In genomic region chr16:88736496-88736895, GRCh38 we compare ENCODE assay signal across 27 cellular contexts. TPM values are rescaled to one million over a fixed set of nuclear protein-coding genes. Genes with fewer than 3 reads are reported as not detected.
"Had no signal": no experiment of that assay in that cellular context is flagged by ENCODE, and none has a peak within 500 bp of the region (broad histone marks: within the 10 kb centered on the region; RNA-seq: fewer than 3 reads in every experiment).

No MANE protein-coding gene starts in this region.

- H3K36me3 Mint-ChIP-seq: type B pancreatic cell had no signal

- H3K27ac ChIP-seq: suprapubic skin, testis, thoracic aorta, thyroid gland, tibial artery, upper lobe of left lung, upper lobe of right lung, uterus, vagina had no signal

- H3K4me3 Mint-ChIP-seq: stimulated activated effector memory CD8-positive, alpha-beta T cell treated with anti-CD3 and anti-CD28 coated beads, Interleukin-12 subunit alpha, Interleukin-12 subunit beta, amount 100 ng/mL, for 72 hours; stimulated activated memory B cell treated with anti-CD40 and anti-IgM and Interleukin-4, amounts not matched to agents 10 μg/mL and 1 μg/mL and 100 μg/mL, for 72 hours; stimulated activated naive B cell treated with anti-CD40 and anti-IgM and Interleukin-4, amounts not matched to agents 10 μg/mL and 1 μg/mL and 100 μg/mL, for 72 hours; stimulated activated naive CD8-positive, alpha-beta T cell treated with anti-CD3 and anti-CD28 coated beads, Interleukin-15, amount 100 ng/mL, for 72 hours; stimulated activated naive CD8-positive, alpha-beta T cell treated with anti-CD3 and anti-CD28 coated beads, Interleukin-15, Interleukin-2, amounts not matched to agents 100 ng/mL and 50 ng/mL, for 24 hours; type B pancreatic cell had no signal

- H3K27me3 ChIP-seq: stomach, suprapubic skin, testis, thyroid gland, tibial artery, tibial nerve, transverse colon, upper lobe of left lung, upper lobe of right lung, uterus, vagina had no signal

- H3K4me3 ChIP-seq: stomach, suprapubic skin, testis, thoracic aorta, thyroid gland, tibial artery, tibial nerve, transverse colon, upper lobe of left lung, upper lobe of right lung, uterus, vagina had no signal

- DNase-seq: stimulated activated CD4-positive, alpha-beta T cell treated with anti-CD3 and anti-CD28 coated beads, Interleukin-2, amount 100 ng/mL, for 48 hours; stimulated activated CD4-positive, alpha-beta T cell treated with anti-CD3 and anti-CD28 coated beads, Interleukin-4, amount 100 ng/mL, for 1 hour; stimulated activated CD4-positive, alpha-beta T cell treated with anti-CD3 and anti-CD28 coated beads, Interleukin-4, amount 100 ng/mL, for 24 hours; stimulated activated CD4-positive, alpha-beta T cell treated with anti-CD3 and anti-CD28 coated beads, Interleukin-4, amount 100 ng/mL, for 4 hours; stimulated activated CD8-positive, alpha-beta memory T cell treated with anti-CD3 and anti-CD28 coated beads, Interleukin-4, amount 100 ng/mL, for 48 hours; stimulated activated naive B cell treated with anti-CD40 and anti-IgM and Interleukin-4, amounts not matched to agents 10 μg/mL and 1 μg/mL and 100 μg/mL, for 72 hours; stimulated activated naive CD8-positive, alpha-beta T cell treated with anti-CD3 and anti-CD28 coated beads, Interleukin-15, amount 100 ng/mL, for 72 hours; stimulated activated naive CD8-positive, alpha-beta T cell treated with anti-CD3 and anti-CD28 coated beads, Interleukin-15, Interleukin-2, amounts not matched to agents 100 U/mL and 50 U/mL, for 24 hours; stomach; testis; thyroid gland; tibial artery; transverse colon; trophoblast cell; upper lobe of right lung had no signal

- H3K36me3 ChIP-seq: uterus had no signal

- FAIRE-seq: urothelium cell line had no signal

- H3K27me3 Mint-ChIP-seq: stimulated activated memory B cell treated with anti-CD40 and anti-IgM and Interleukin-4, amounts not matched to agents 10 μg/mL and 1 μg/mL and 100 μg/mL, for 72 hours; stimulated activated naive B cell treated with anti-CD40 and anti-IgM and Interleukin-4, amounts not matched to agents 10 μg/mL and 1 μg/mL and 100 μg/mL, for 72 hours; stimulated activated naive CD8-positive, alpha-beta T cell treated with anti-CD3 and anti-CD28 coated beads, Interleukin-15, amount 100 ng/mL, for 72 hours; stimulated activated naive CD8-positive, alpha-beta T cell treated with anti-CD3 and anti-CD28 coated beads, Interleukin-15, Interleukin-2, amounts not matched to agents 100 ng/mL and 50 ng/mL, for 24 hours; type B pancreatic cell had no signal

- H3K27ac Mint-ChIP-seq: stimulated activated effector memory CD8-positive, alpha-beta T cell treated with anti-CD3 and anti-CD28 coated beads, Interleukin-12 subunit alpha, Interleukin-12 subunit beta, amount 100 ng/mL, for 72 hours; stimulated activated memory B cell treated with anti-CD40 and anti-IgM and Interleukin-4, amounts not matched to agents 10 μg/mL and 1 μg/mL and 100 μg/mL, for 72 hours; stimulated activated naive B cell treated with anti-CD40 and anti-IgM and Interleukin-4, amounts not matched to agents 10 μg/mL and 1 μg/mL and 100 μg/mL, for 72 hours; stimulated activated naive CD8-positive, alpha-beta T cell treated with anti-CD3 and anti-CD28 coated beads, Interleukin-15, Interleukin-2, amounts not matched to agents 100 ng/mL and 50 ng/mL, for 24 hours; type B pancreatic cell had no signal

- H3K9me3 ChIP-seq: stomach, suprapubic skin, testis, thoracic aorta, thyroid gland, tibial artery, tibial nerve, transverse colon, upper lobe of left lung, upper lobe of right lung, uterus, vagina had no signal

- H3K4me1 ChIP-seq: testis had no signal

RNA-seq across cellular contexts. Expression of gene SNAI3, which starts 50.2 kb away (rescaled TPM):
- total RNA-seq: urinary bladder, vagina had no signal
